28 cellular contexts compared by ENCODE assay signal in the genomic region with DNA sequence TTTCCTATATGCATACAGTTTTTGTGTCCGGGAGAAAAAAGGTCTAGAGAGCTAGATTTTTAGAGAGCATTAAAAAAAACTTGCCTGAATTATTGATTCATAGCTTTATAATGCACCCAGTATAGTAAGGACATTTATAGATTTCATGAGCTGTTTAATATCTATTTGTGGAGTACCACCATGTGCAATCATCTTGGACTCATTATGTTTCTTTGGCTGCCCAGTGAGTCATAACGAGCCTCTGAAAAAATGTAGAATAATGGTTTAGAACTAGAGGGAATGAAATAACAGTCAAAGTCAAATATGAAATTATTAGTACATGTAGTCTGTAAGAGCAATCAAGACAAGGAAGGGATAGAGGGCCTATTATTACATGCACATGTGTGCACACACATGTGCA.
DNase-seq lines count a peak whose midpoint lies in the region; ATAC-seq and TF ChIP-seq lines count a peak whose summit lies in the region.
"Had no signal": no experiment of that assay in that cellular context is flagged by ENCODE, and none has a peak within 500 bp of the region (broad histone marks: within the 10 kb centered on the region; RNA-seq: fewer than 3 reads in every experiment).

No MANE protein-coding gene starts in this region.

- no peaks in the 10 kb centered on the region for H3K27me3 ChIP-seq in fibroblast of lung (ENCODE audit: control insufficient read depth, insufficient read depth, low read length)
- no peaks in the 10 kb centered on the region for H3K27me3 ChIP-seq in tibial nerve
- H3K27me3 ChIP-seq: adrenal gland, esophagus muscularis mucosa had no signal

- TF ChIP-seq POLR2A in tibial nerve (IDR thresholded peaks at IDR 0.05) = no peak

- H3K27ac ChIP-seq in fibroblast of lung (ENCODE audit: insufficient read depth, low read length) = no peak overlapping the region
- H3K27ac ChIP-seq in tibial nerve = no peak overlapping the region
- H3K27ac ChIP-seq: adrenal gland, esophagus muscularis mucosa had no signal

- DNase-seq in GM03348 (ENCODE audit: low spot score) (peak; percentile 61), M059J (ENCODE audit: low read depth) (peak; percentile 34), fibroblast of lung (ENCODE audit: low read depth in 2 of 2) (peak; percentile 64 to 71), stromal cell of bone marrow (ENCODE audit: low read depth) (peak; percentile 44), tibial nerve (ENCODE audit: low spot score in 2 of 2) (no peak), HUDEP-2 (lab: John Stamatoyannopoulos, UW; ENCODE audit: unreplicated experiment in 76 of 76) (no peak), NCI-H2029 (lab: John Stamatoyannopoulos, UW) (no peak)
- DNase-seq: activated CD4-positive, alpha-beta memory T cell treated with anti-CD3 and anti-CD28 coated beads, Interleukin-2, amount 10 ng/mL, durations not matched to agents 7 days and 5 days; activated CD4-positive, alpha-beta T cell treated with anti-CD3 and anti-CD28 coated beads for 1 hour; activated CD8-positive, alpha-beta memory T cell treated with anti-CD3 and anti-CD28 coated beads, Interleukin-2, amount 50 U/mL, for 48 hours; activated naive CD4-positive, alpha-beta T cell treated with Interleukin-2 at 50 U/mL for 16 hours; adrenal gland; CD4-positive, alpha-beta memory T cell; dermis blood vessel endothelial cell; immature natural killer cell; KG1; left colon; mammary epithelial cell; mucosa of descending colon; NCI-H1436; NCI-H345; NCI-H69; SHP77 treated with DMSO at 0.1 percent for 48 hours; stimulated activated naive CD4-positive, alpha-beta T cell had no signal

- H3K9me3 ChIP-seq in fibroblast of lung (ENCODE audit: control insufficient read depth, insufficient read depth, low read depth, low read length) = no peaks in the 10 kb centered on the region
- peaks cover 0 to 15% (median 0%) of the 10 kb centered on the region in 4 donors for H3K9me3 ChIP-seq in tibial nerve
- H3K9me3 ChIP-seq: adrenal gland had no signal

- H2AFZ ChIP-seq in fibroblast of lung (ENCODE audit: low read length) = no peak overlapping the region

- H3K4me3 ChIP-seq in fibroblast of lung (replicated peaks in 1 of 4; ENCODE audit: control extremely low read depth in 1 of 4, insufficient read depth in 1 of 4, low read depth in 3 of 4, low read length in 4 of 4) (no peak overlapping the region), tibial nerve (no peak overlapping the region)
- H3K4me3 ChIP-seq: adrenal gland, esophagus muscularis mucosa, mucosa of descending colon had no signal

- H4K20me1 ChIP-seq in fibroblast of lung (ENCODE audit: control insufficient read depth, extremely low read depth, insufficient read depth, low read length) = no peaks in the 10 kb centered on the region

- TF ChIP-seq EP300 in tibial nerve (IDR thresholded peaks at IDR 0.05) = no peak

- H3K4me1 ChIP-seq in fibroblast of lung (ENCODE audit: control insufficient read depth, extremely low read depth, insufficient read depth, low read length) = peaks cover 3% of the 10 kb centered on the region
- H3K4me1 ChIP-seq in tibial nerve = no peaks in the 10 kb centered on the region
- H3K4me1 ChIP-seq: adrenal gland had no signal

- 43 to 44% methylated on average over 2 of the region's 2 CpGs for WGBS in tibial nerve, 2 donors

- no peak overlapping the region for H3K9ac ChIP-seq in fibroblast of lung (ENCODE audit: insufficient read depth, low read length)

- no peaks in the 10 kb centered on the region for H3K79me2 ChIP-seq in fibroblast of lung (ENCODE audit: control insufficient read depth, insufficient read depth, low read length)

- TF ChIP-seq CTCF in fibroblast of lung (conservative IDR thresholded peaks at IDR 0.05 in 1 of 2, IDR thresholded peaks at IDR 0.05 in 1 of 2; ENCODE audit: low read depth in 1 of 2, low read length in 2 of 2) (no peak), tibial nerve (IDR thresholded peaks at IDR 0.05) (no peak)

- H3K4me2 ChIP-seq in fibroblast of lung (ENCODE audit: extremely low read depth, insufficient read depth, low read length) = peak overlapping the region; percentile 32

- H3K36me3 ChIP-seq in fibroblast of lung (ENCODE audit: control insufficient read depth, insufficient read depth, low read length) (no peaks in the 10 kb centered on the region), tibial nerve (no peaks in the 10 kb centered on the region)
- H3K36me3 ChIP-seq: adrenal gland, esophagus muscularis mucosa had no signal

- no peak for ATAC-seq in HG02981 (IDR thresholded peaks at IDR 0.05; ENCODE audit: unreplicated experiment)
- ATAC-seq: HCT116, left colon, mucosa of descending colon, Panc1 had no signal

Comparison
In these comparisons a context has a peak if more than half of its experiments do, and no peak if none do; other contexts are left out.
1. DNase-seq: peak in GM03348 (single experiment), M059J (single experiment), fibroblast of lung (2 of 2) and stromal cell of bone marrow (single experiment); none in tibial nerve (0 of 2), HUDEP-2 (0 of 76) and NCI-H2029 (single experiment).